16 cellular contexts compared by ENCODE assay signal in genomic region chr11:2566223-2567025, GRCh38.
DNase-seq lines count a peak whose midpoint lies in the region; ATAC-seq, FAIRE-seq and TF ChIP-seq lines count a peak whose summit lies in the region.
"Had no signal": no experiment of that assay in that cellular context is flagged by ENCODE, and none has a peak within 500 bp of the region (broad histone marks: within the 10 kb centered on the region; RNA-seq: fewer than 3 reads in every experiment).

No MANE protein-coding gene starts in this region.

- WGBS in trophoblast cell (ENCODE audit: extremely low coverage, insufficient coverage, insufficient read length) = no CpG with 5 or more reads among the region's 16 CpGs

- H2AK5ac ChIP-seq in trophoblast cell (ENCODE audit: low read length) = no peak overlapping the region

- no peak for ATAC-seq in RWPE2 (ENCODE audit: low read depth)
- ATAC-seq in HG02884 (IDR thresholded peaks at IDR 0.05; ENCODE audit: unreplicated experiment) = no peak
- ATAC-seq in GM21360 (IDR thresholded peaks at IDR 0.05; ENCODE audit: unreplicated experiment) = no peak

- FAIRE-seq in urothelium cell line (lab: Jason Lieb, UNC) = no peak
- FAIRE-seq: GM18507, keratinocyte had no signal

- no peak overlapping the region for H3K9ac ChIP-seq in BLaER1 treated with 17β-estradiol and CSF1 and Interleukin-3, amounts not matched to agents 10 nM and 100 nM
- no peak overlapping the region for H3K9ac ChIP-seq in trophoblast cell (ENCODE audit: low read length)

- intact Hi-C loops in left ventricle myocardium inferior (cut with micrococcal nuclease) = no loop called here

- no peak overlapping the region for H4K12ac ChIP-seq in trophoblast cell (ENCODE audit: low read depth, low read length)

- H3K27ac ChIP-seq in BLaER1 treated with 17β-estradiol and CSF1 and Interleukin-3, amounts not matched to agents 10 nM and 100 nM = 0 out of 22 replicates have a peak overlapping the region, but pooled peaks of 1 of the 11 experiments have one; percentile 30
- H3K27ac ChIP-seq in RWPE2 (ENCODE audit: poor library complexity, severe bottlenecking) = no peak overlapping the region
- H3K27ac ChIP-seq in left ventricle myocardium inferior (replicated peaks) = no peak overlapping the region
- no peak overlapping the region for H3K27ac ChIP-seq in trophoblast cell (ENCODE audit: low read depth, low read length)

- no peak overlapping the region for H3K4ac ChIP-seq in trophoblast cell (ENCODE audit: low read depth, low read length)

- H3K4me1 ChIP-seq in BLaER1 treated with 17β-estradiol and CSF1 and Interleukin-3, amounts not matched to agents 10 nM and 100 nM = peaks cover 57 to 82% (median 72%) of the 10 kb centered on the region in 10 experiments
- H3K4me1 ChIP-seq in RWPE2 (ENCODE audit: insufficient read depth, poor library complexity, severe bottlenecking) (no peaks in the 10 kb centered on the region), left ventricle myocardium inferior (peaks cover 10% of the 10 kb centered on the region), trophoblast cell (ENCODE audit: control insufficient read depth in 1 of 2, insufficient read depth in 2 of 2, low read length in 2 of 2) (no peaks in the 10 kb centered on the region)

- H2AFZ ChIP-seq in trophoblast cell (ENCODE audit: insufficient read depth, low read length, poor library complexity) = no peak overlapping the region

- H4K20me1 ChIP-seq in BLaER1 treated with 17β-estradiol and CSF1 and Interleukin-3, amounts not matched to agents 10 nM and 100 nM = peaks cover 0 to 14% (median 0%) of the 10 kb centered on the region in 11 experiments; a peak in 2 of 22 replicates

- H3K18ac ChIP-seq in trophoblast cell (ENCODE audit: low read length) = no peak overlapping the region

- peaks cover 0 to 4% (median 0%) of the 10 kb centered on the region in 11 experiments; a peak in 2 of 22 replicates for H3K36me3 ChIP-seq in BLaER1 treated with 17β-estradiol and CSF1 and Interleukin-3, amounts not matched to agents 10 nM and 100 nM
- H3K36me3 ChIP-seq in RWPE2 (ENCODE audit: low read depth) = no peaks in the 10 kb centered on the region
- H3K36me3 ChIP-seq in left ventricle myocardium inferior = no peaks in the 10 kb centered on the region
- H3K36me3 ChIP-seq in trophoblast cell (ENCODE audit: control insufficient read depth in 1 of 2, insufficient read depth in 2 of 2, low read length in 2 of 2) = no peaks in the 10 kb centered on the region

- no peaks in the 10 kb centered on the region for H3K27me3 ChIP-seq in BLaER1 treated with 17β-estradiol and CSF1 and Interleukin-3, amounts not matched to agents 10 nM and 100 nM
- H3K27me3 ChIP-seq in RWPE2 (ENCODE audit: insufficient read depth, poor library complexity, severe bottlenecking) (no peaks in the 10 kb centered on the region), left ventricle myocardium inferior (ENCODE audit: low read depth) (no peaks in the 10 kb centered on the region), trophoblast cell (ENCODE audit: insufficient read depth, low read length) (no peaks in the 10 kb centered on the region)

- no peak overlapping the region for H3K14ac ChIP-seq in trophoblast cell (ENCODE audit: low read length)

- no peak overlapping the region for H3K23ac ChIP-seq in trophoblast cell (ENCODE audit: low read length)

- H4K8ac ChIP-seq in trophoblast cell (ENCODE audit: low read depth, low read length) = no peak overlapping the region

- no peak overlapping the region for H3K4me3 ChIP-seq in BLaER1 treated with 17β-estradiol and CSF1 and Interleukin-3, amounts not matched to agents 10 nM and 100 nM
- H3K4me3 ChIP-seq in RWPE2 (ENCODE audit: severe bottlenecking) (no peak overlapping the region), left ventricle myocardium inferior (no peak overlapping the region), trophoblast cell (ENCODE audit: low read depth, low read length) (no peak overlapping the region)

- no peak overlapping the region for H2BK120ac ChIP-seq in trophoblast cell (ENCODE audit: insufficient read depth, low read length, poor library complexity)

- no peak overlapping the region for H2BK12ac ChIP-seq in trophoblast cell (ENCODE audit: low read length)

- H3K79me1 ChIP-seq in trophoblast cell (ENCODE audit: low read length) = no peaks in the 10 kb centered on the region

- DNase-seq in RWPE2 (ENCODE audit: low spot score) (peak; percentile 60), left ventricle myocardium inferior (peak; percentile 13), trophoblast cell (peak; percentile 83 to 85), activated gamma-delta T cell treated with Interleukin-2 at 50 U/mL for 16 hours (no peak), urothelium cell line (ENCODE audit: low spot score) (no peak)
- DNase-seq: activated CD4-positive, alpha-beta T cell treated with anti-CD3 and anti-CD28 coated beads for 48 hours; NK-92 treated with Interleukin-12 subunit alpha and Interleukin-12 subunit beta, amount 100 ng/mL, for 24 hours; SIG-M5; stimulated activated CD4-positive, alpha-beta T cell treated with anti-CD3 and anti-CD28 coated beads, Interleukin-2, amount 100 ng/mL, for 24 hours; stimulated activated CD8-positive, alpha-beta memory T cell treated with anti-CD3 and anti-CD28 coated beads, Interleukin-4, amount 100 ng/mL, for 48 hours; T1000 had no signal

- peak overlapping the region in 8 of 11 experiments; percentile 3 to 43 (median 33); a peak in 9 of 22 replicates for H3K4me2 ChIP-seq in BLaER1 treated with 17β-estradiol and CSF1 and Interleukin-3, amounts not matched to agents 10 nM and 100 nM
- no peak overlapping the region for H3K4me2 ChIP-seq in trophoblast cell (ENCODE audit: low read length)

- no peak overlapping the region for H4K91ac ChIP-seq in trophoblast cell (ENCODE audit: low read depth, low read length)

- no peaks in the 10 kb centered on the region for H3K79me2 ChIP-seq in trophoblast cell (ENCODE audit: control insufficient read depth, insufficient read depth, low read length, poor library complexity)

- TF ChIP-seq CTCF in RWPE2 (IDR thresholded peaks at IDR 0.05; ENCODE audit: poor library complexity, severe bottlenecking) (no peak), left ventricle myocardium inferior (IDR thresholded peaks at IDR 0.05; ENCODE audit: borderline replicate concordance) (peak; percentile 27)

- H2BK5ac ChIP-seq in trophoblast cell (ENCODE audit: low read depth, low read length, poor library complexity) = no peak overlapping the region

- peaks cover 0 to 12% (median 0%) of the 10 kb centered on the region in 11 experiments; a peak in 7 of 22 replicates for H3K9me3 ChIP-seq in BLaER1 treated with 17β-estradiol and CSF1 and Interleukin-3, amounts not matched to agents 10 nM and 100 nM (replicated peaks in 1 of 11)
- H3K9me3 ChIP-seq in RWPE2 (ENCODE audit: severe bottlenecking) (no peaks in the 10 kb centered on the region), left ventricle myocardium inferior (replicated peaks) (no peaks in the 10 kb centered on the region), trophoblast cell (ENCODE audit: insufficient read depth, low read depth, low read length) (peaks cover 12% of the 10 kb centered on the region)

Comparison
In these comparisons a context has a peak if more than half of its experiments do, and no peak if none do; other contexts are left out.
1. DNase-seq: peak in RWPE2 (single experiment), left ventricle myocardium inferior (single experiment) and trophoblast cell (2 of 2); none in activated gamma-delta T cell treated with Interleukin-2 at 50 U/mL for 16 hours (single experiment) and urothelium cell line (single experiment).